1 cellular context compared by ENCODE assay signal in genomic region chr7:92245487-92246362, GRCh38.
A peak's percentile ranks its signal among the peaks of the same experiment; 100 is the strongest.
TF ChIP-seq lines count a peak whose summit lies in the region.

TSS of gene ANKIB1 (plus strand) at chr7:92245974. CDS start at chr7:92294979, 49,005 bp downstream.
TSS of gene KRIT1 (minus strand) at chr7:92245914. CDS start at chr7:92242135, 3,779 bp downstream.

TF ChIP-seq in HepG2, 621 proteins besides CTCF, POLR2A, EP300 and RAD21 (continued from another document and continues in another):
- no peak for TF ChIP-seq ZSCAN5A (CRISPR knock-in tag; IDR thresholded peaks at IDR 0.05; ENCODE audit: borderline replicate concordance)
- no peak for TF ChIP-seq ZSCAN22 (CRISPR knock-in tag; IDR thresholded peaks at IDR 0.05)
- TF ChIP-seq ZNF883 (CRISPR knock-in tag; IDR thresholded peaks at IDR 0.05; ENCODE audit: not compliant biosample characterization) = no peak
- TF ChIP-seq ISL2 (CRISPR knock-in tag; IDR thresholded peaks at IDR 0.05) = 0 out of 2 replicates have a peak, but pooled peaks have one; percentile 58
- no peak for TF ChIP-seq GLI4 (CRISPR knock-in tag; IDR thresholded peaks at IDR 0.05; ENCODE audit: borderline replicate concordance)
- TF ChIP-seq TMF1 (CRISPR knock-in tag; IDR thresholded peaks at IDR 0.05; ENCODE audit: low read depth) = no peak
- peak; percentile 67 for TF ChIP-seq ZNF335 (CRISPR knock-in tag; IDR thresholded peaks at IDR 0.05)
- TF ChIP-seq THYN1 (CRISPR knock-in tag; IDR thresholded peaks at IDR 0.05; ENCODE audit: borderline replicate concordance, low read depth) = no peak
- TF ChIP-seq CHCHD3 (CRISPR knock-in tag; IDR thresholded peaks at IDR 0.05) = peak; percentile 78; the same call in 1 of the 2 replicates
- no peak for TF ChIP-seq AKAP8 (CRISPR knock-in tag; IDR thresholded peaks at IDR 0.05)
- peak; percentile 68; the same call in 1 of the 2 replicates for TF ChIP-seq E2F1 (CRISPR knock-in tag; IDR thresholded peaks at IDR 0.05)
- no peak for TF ChIP-seq SP140L (CRISPR knock-in tag; IDR thresholded peaks at IDR 0.05; ENCODE audit: borderline replicate concordance)
- peak; percentile 28; the same call in 1 of the 2 replicates for TF ChIP-seq NR2F6 (IDR thresholded peaks at IDR 0.05)
- TF ChIP-seq NR2F6 (CRISPR knock-in tag; IDR thresholded peaks at IDR 0.05) = no peak
- TF ChIP-seq ZNF263 (CRISPR knock-in tag; IDR thresholded peaks at IDR 0.05) = 0 out of 2 replicates have a peak, but pooled peaks have one; percentile 29
- no peak for TF ChIP-seq MZF1 (CRISPR knock-in tag; IDR thresholded peaks at IDR 0.05; ENCODE audit: borderline replicate concordance)
- 0 out of 2 replicates have a peak, but pooled peaks have one; percentile 25 for TF ChIP-seq SATB2 (CRISPR knock-in tag; IDR thresholded peaks at IDR 0.05)
- TF ChIP-seq MAFG (CRISPR knock-in tag; IDR thresholded peaks at IDR 0.05) = no peak
- TF ChIP-seq TARDBP (CRISPR knock-in tag; IDR thresholded peaks at IDR 0.05) = no peak
- TF ChIP-seq SRY (CRISPR knock-in tag; IDR thresholded peaks at IDR 0.05) = no peak
- TF ChIP-seq, protein P1, sequence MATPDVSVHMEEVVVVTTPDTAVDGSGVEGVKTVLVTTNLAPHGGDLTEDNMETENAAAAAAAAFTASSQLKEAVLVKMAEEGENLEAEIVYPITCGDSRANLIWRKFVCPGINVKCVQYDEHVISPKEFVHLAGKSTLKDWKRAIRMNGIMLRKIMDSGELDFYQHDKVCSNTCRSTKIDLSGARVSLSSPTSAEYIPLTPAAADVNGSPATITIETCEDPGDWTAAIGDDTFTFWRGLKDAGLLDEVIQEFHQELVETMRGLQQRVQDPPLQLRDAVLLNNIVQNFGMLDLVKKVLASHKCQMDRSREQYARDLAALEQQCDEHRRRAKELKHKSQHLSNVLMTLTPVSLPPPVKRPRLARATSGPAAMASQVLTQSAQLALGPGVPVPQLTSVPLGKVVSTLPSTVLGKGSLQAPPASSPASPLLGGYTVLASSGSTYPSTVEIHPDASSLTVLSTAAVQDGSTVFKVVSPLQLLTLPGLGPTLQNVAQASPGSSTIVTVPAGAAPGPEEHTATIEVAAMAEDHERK (CRISPR knock-in tag; IDR thresholded peaks at IDR 0.05; ENCODE audit: low read depth) = no peak
- TF ChIP-seq, protein P2, sequence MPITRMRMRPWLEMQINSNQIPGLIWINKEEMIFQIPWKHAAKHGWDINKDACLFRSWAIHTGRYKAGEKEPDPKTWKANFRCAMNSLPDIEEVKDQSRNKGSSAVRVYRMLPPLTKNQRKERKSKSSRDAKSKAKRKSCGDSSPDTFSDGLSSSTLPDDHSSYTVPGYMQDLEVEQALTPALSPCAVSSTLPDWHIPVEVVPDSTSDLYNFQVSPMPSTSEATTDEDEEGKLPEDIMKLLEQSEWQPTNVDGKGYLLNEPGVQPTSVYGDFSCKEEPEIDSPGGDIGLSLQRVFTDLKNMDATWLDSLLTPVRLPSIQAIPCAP (CRISPR knock-in tag; IDR thresholded peaks at IDR 0.05; ENCODE audit: low read depth) = no peak
- no peak for TF ChIP-seq AHR (CRISPR knock-in tag; IDR thresholded peaks at IDR 0.05)
- peak; percentile 81 for TF ChIP-seq ZNF740 (CRISPR knock-in tag; IDR thresholded peaks at IDR 0.05)
- peak; percentile 90 for TF ChIP-seq SAP130 (CRISPR knock-in tag; IDR thresholded peaks at IDR 0.05; ENCODE audit: low read depth)
- no peak for TF ChIP-seq TCF12 (IDR thresholded peaks at IDR 0.05)
- TF ChIP-seq TCF12 (CRISPR knock-in tag; IDR thresholded peaks at IDR 0.05) = no peak
- no peak for TF ChIP-seq ZNF362 (CRISPR knock-in tag; IDR thresholded peaks at IDR 0.05; ENCODE audit: borderline replicate concordance)
- no peak for TF ChIP-seq XBP1 (CRISPR knock-in tag; IDR thresholded peaks at IDR 0.05)
- TF ChIP-seq PRDM10 (CRISPR knock-in tag; IDR thresholded peaks at IDR 0.05; ENCODE audit: low read depth) = peak; percentile 31; the same call in 1 of the 2 replicates
- TF ChIP-seq GTF3A (CRISPR knock-in tag; conservative IDR thresholded peaks at IDR 0.05) = no peak
- TF ChIP-seq ZNF350 (CRISPR knock-in tag; IDR thresholded peaks at IDR 0.05; ENCODE audit: borderline replicate concordance, low read depth) = peak; percentile 76; the same call in 1 of the 2 replicates
- TF ChIP-seq ZNF207 (IDR thresholded peaks at IDR 0.05; ENCODE audit: borderline replicate concordance) = no peak
- TF ChIP-seq, protein P3, sequence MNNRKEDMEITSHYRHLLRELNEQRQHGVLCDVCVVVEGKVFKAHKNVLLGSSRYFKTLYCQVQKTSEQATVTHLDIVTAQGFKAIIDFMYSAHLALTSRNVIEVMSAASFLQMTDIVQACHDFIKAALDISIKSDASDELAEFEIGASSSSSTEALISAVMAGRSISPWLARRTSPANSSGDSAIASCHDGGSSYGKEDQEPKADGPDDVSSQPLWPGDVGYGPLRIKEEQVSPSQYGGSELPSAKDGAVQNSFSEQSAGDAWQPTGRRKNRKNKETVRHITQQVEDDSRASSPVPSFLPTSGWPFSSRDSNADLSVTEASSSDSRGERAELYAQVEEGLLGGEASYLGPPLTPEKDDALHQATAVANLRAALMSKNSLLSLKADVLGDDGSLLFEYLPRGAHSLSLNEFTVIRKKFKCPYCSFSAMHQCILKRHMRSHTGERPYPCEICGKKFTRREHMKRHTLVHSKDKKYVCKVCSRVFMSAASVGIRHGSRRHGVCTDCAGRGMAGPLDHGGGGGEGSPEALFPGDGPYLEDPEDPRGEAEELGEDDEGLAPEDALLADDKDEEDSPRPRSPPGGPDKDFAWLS (CRISPR knock-in tag; IDR thresholded peaks at IDR 0.05; ENCODE audit: borderline replicate concordance) = no peak
- TF ChIP-seq MTF2 (CRISPR knock-in tag; IDR thresholded peaks at IDR 0.05; ENCODE audit: borderline replicate concordance) = 0 out of 2 replicates have a peak, but pooled peaks have one; percentile 21
- TF ChIP-seq, protein P4, sequence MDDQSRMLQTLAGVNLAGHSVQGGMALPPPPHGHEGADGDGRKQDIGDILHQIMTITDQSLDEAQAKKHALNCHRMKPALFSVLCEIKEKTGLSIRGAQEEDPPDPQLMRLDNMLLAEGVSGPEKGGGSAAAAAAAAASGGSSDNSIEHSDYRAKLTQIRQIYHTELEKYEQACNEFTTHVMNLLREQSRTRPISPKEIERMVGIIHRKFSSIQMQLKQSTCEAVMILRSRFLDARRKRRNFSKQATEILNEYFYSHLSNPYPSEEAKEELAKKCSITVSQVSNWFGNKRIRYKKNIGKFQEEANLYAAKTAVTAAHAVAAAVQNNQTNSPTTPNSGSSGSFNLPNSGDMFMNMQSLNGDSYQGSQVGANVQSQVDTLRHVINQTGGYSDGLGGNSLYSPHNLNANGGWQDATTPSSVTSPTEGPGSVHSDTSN (CRISPR knock-in tag; IDR thresholded peaks at IDR 0.05; ENCODE audit: borderline replicate concordance) = no peak; the same call in 1 of the 2 replicates
- no peak for TF ChIP-seq ZNF619 (CRISPR knock-in tag; IDR thresholded peaks at IDR 0.05)
- peak in 1 of 2 experiments; percentile 76; a peak in 1 of 4 replicates for TF ChIP-seq KLF16 (CRISPR knock-in tag; IDR thresholded peaks at IDR 0.05)
- TF ChIP-seq, protein P5, sequence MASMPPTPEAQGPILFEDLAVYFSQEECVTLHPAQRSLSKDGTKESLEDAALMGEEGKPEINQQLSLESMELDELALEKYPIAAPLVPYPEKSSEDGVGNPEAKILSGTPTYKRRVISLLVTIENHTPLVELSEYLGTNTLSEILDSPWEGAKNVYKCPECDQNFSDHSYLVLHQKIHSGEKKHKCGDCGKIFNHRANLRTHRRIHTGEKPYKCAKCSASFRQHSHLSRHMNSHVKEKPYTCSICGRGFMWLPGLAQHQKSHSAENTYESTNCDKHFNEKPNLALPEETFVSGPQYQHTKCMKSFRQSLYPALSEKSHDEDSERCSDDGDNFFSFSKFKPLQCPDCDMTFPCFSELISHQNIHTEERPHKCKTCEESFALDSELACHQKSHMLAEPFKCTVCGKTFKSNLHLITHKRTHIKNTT (CRISPR knock-in tag; IDR thresholded peaks at IDR 0.05) = no peak
- TF ChIP-seq TEAD3 (CRISPR knock-in tag; optimal IDR thresholded peaks at IDR 0.05; ENCODE audit: borderline replicate concordance) = no peak
- TF ChIP-seq ZNF296 (CRISPR knock-in tag; conservative IDR thresholded peaks at IDR 0.05) = no peak
- peak; percentile 76 for TF ChIP-seq NFYB (CRISPR knock-in tag; IDR thresholded peaks at IDR 0.05)
- no peak for TF ChIP-seq ZNF333 (CRISPR knock-in tag; IDR thresholded peaks at IDR 0.05; ENCODE audit: borderline replicate concordance)
- no peak for TF ChIP-seq ZNF652 (CRISPR knock-in tag; IDR thresholded peaks at IDR 0.05; ENCODE audit: borderline replicate concordance, low read depth)
- peak; percentile 74 for TF ChIP-seq MAX (IDR thresholded peaks at IDR 0.05)
- no peak; the same call in 1 of the 2 replicates for TF ChIP-seq ARNT2 (CRISPR knock-in tag; IDR thresholded peaks at IDR 0.05; ENCODE audit: low read depth)
- no peak for TF ChIP-seq ZNF354B (CRISPR knock-in tag; IDR thresholded peaks at IDR 0.05)
- TF ChIP-seq, protein P6, sequence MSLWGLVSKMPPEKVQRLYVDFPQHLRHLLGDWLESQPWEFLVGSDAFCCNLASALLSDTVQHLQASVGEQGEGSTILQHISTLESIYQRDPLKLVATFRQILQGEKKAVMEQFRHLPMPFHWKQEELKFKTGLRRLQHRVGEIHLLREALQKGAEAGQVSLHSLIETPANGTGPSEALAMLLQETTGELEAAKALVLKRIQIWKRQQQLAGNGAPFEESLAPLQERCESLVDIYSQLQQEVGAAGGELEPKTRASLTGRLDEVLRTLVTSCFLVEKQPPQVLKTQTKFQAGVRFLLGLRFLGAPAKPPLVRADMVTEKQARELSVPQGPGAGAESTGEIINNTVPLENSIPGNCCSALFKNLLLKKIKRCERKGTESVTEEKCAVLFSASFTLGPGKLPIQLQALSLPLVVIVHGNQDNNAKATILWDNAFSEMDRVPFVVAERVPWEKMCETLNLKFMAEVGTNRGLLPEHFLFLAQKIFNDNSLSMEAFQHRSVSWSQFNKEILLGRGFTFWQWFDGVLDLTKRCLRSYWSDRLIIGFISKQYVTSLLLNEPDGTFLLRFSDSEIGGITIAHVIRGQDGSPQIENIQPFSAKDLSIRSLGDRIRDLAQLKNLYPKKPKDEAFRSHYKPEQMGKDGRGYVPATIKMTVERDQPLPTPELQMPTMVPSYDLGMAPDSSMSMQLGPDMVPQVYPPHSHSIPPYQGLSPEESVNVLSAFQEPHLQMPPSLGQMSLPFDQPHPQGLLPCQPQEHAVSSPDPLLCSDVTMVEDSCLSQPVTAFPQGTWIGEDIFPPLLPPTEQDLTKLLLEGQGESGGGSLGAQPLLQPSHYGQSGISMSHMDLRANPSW (CRISPR knock-in tag; IDR thresholded peaks at IDR 0.05; ENCODE audit: borderline replicate concordance) = 0 out of 2 replicates have a peak, but pooled peaks have one; percentile 56
- no peak for TF ChIP-seq ZNF496 (CRISPR knock-in tag; IDR thresholded peaks at IDR 0.05; ENCODE audit: insufficient replicate concordance)
